Comparison of ENCODE assay signal across 25 cellular contexts in the genomic region with DNA sequence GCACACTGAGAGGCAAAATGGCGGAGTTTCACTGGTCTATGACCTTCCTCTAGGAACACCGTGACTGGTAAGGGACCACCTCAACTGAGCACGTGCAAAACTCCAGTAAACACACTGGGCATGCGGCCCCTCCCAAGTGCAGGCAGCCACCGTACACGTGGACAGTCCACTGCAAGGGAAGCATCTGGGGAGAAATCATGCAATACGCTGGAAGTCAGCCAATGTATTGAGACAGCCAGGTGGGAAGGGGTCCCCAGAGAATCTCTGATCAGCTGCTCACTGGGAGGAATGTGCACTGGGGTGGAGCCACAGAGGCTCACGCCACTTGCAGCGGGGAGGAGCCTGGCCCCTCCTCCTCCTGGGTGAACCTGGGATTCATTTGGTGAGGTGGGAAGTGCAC. TPM values are rescaled to one million over a fixed set of nuclear protein-coding genes. Genes with fewer than 3 reads are reported as not detected.
DNase-seq lines count a peak whose midpoint lies in the region; ATAC-seq, FAIRE-seq and TF ChIP-seq lines count a peak whose summit lies in the region.
"Had no signal": no experiment of that assay in that cellular context is flagged by ENCODE, and none has a peak within 500 bp of the region (broad histone marks: within the 10 kb centered on the region; RNA-seq: fewer than 3 reads in every experiment).

No MANE protein-coding gene starts in this region.

- H3K36me3 ChIP-seq in K562 (ENCODE audit: control insufficient read depth, insufficient read depth, low read length) (no peaks in the 10 kb centered on the region), uterus (no peaks in the 10 kb centered on the region)
- H3K36me3 ChIP-seq: breast epithelium, upper lobe of left lung had no signal

- H3K9me1 ChIP-seq in K562 (ENCODE audit: control insufficient read depth, insufficient read depth, low read length), result no peaks in the 10 kb centered on the region

- no peaks in the 10 kb centered on the region for H4K20me1 ChIP-seq in K562 (replicated peaks; ENCODE audit: control insufficient read depth, insufficient read depth, low read length)

- no peak for FAIRE-seq in K562 (lab: Jason Lieb, UNC)
- FAIRE-seq: kidney had no signal

- no peaks in the 10 kb centered on the region for H3K4me1 ChIP-seq in right cardiac atrium (ENCODE audit: control insufficient read depth, insufficient read depth, low read length)
- H3K4me1 ChIP-seq in K562 (replicated peaks in 1 of 2; ENCODE audit: control insufficient read depth in 2 of 2, insufficient read depth in 2 of 2, low read length in 2 of 2), result peaks cover 0 to 4% of the 10 kb centered on the region in 2 experiments; a peak in 2 of 5 replicates
- no peaks in the 10 kb centered on the region for H3K4me1 ChIP-seq in uterus
- H3K4me1 ChIP-seq: breast epithelium, parathyroid adenoma, upper lobe of left lung had no signal

- H2AFZ ChIP-seq in K562 (ENCODE audit: low read depth, low read length), result peak overlapping the region; percentile 55; the same call in 1 of the 2 replicates
- H2AFZ ChIP-seq: parathyroid adenoma had no signal

- H3K4me2 ChIP-seq in K562 (ENCODE audit: insufficient read depth, low read length), result peak overlapping the region; percentile 29

- POLR2A ChIA-PET in K562 (lab: Yijun Ruan, JAX), result no interaction called here
- POLR2A ChIA-PET in HEK293T (lab: Yijun Ruan, JAX), result no interaction called here

- CTCF ChIA-PET in K562 (lab: Yijun Ruan, JAX; ENCODE audit: low intra/inter-chr PET ratio), result interaction anchor here (1.1 kb wide), 1 partner anchor 56 kb away, joined by 4 read pairs; no protein-coding TSS in a partner anchor
- CTCF ChIA-PET in HEK293T (lab: Yijun Ruan, JAX), result interaction anchor here (0.6 kb wide), 1 partner anchor 141 kb away, joined by 6 read pairs; no protein-coding TSS in a partner anchor

- ATAC-seq in right cardiac atrium (no peak), Right ventricle myocardium superior (ENCODE audit: poor library complexity) (no peak), K562 (no peak), GM18868 (IDR thresholded peaks at IDR 0.05; ENCODE audit: unreplicated experiment) (no peak), HG02588 (IDR thresholded peaks at IDR 0.05; ENCODE audit: unreplicated experiment) (no peak)
- ATAC-seq: CD8-positive, alpha-beta T cell; natural killer cell; T-cell had no signal

- no peaks in the 10 kb centered on the region for H3K79me2 ChIP-seq in K562 (ENCODE audit: control insufficient read depth, insufficient read depth, low read length)
- H3K79me2 ChIP-seq: parathyroid adenoma had no signal

- intact Hi-C loops in right cardiac atrium (cut with DNase I) (no loop called here), Right ventricle myocardium superior (cut with DNase I) (no loop called here), K562 (cut with micrococcal nuclease) (no loop called here), uterus (cut with DNase I; ENCODE audit: low total_unique reads) (no loop called here)

- no peak overlapping the region for H3K4me3 ChIP-seq in right cardiac atrium (ENCODE audit: low read length)
- H3K4me3 ChIP-seq in K562, result no peak overlapping the region
- H3K4me3 ChIP-seq in uterus, result no peak overlapping the region
- H3K4me3 ChIP-seq: breast epithelium, dorsolateral prefrontal cortex, upper lobe of left lung had no signal

- H3K27me3 ChIP-seq in right cardiac atrium (ENCODE audit: control insufficient read depth, insufficient read depth), result no peaks in the 10 kb centered on the region
- H3K27me3 ChIP-seq in K562 (ENCODE audit: control insufficient read depth in 2 of 2, insufficient read depth in 2 of 2, low read length in 2 of 2), result peaks cover 6 to 29% of the 10 kb centered on the region in 2 experiments; a peak in 4 of 5 replicates
- no peaks in the 10 kb centered on the region for H3K27me3 ChIP-seq in uterus
- H3K27me3 ChIP-seq: upper lobe of left lung had no signal

- in situ Hi-C loops in K562 (cut with MboI), result no loop called here

- 59% methylated on average over 9 of the region's 9 CpGs for WGBS in right cardiac atrium
- 10% methylated on average over 9 of the region's 9 CpGs for WGBS in K562 (ENCODE audit: insufficient coverage, low coverage, missing lambda C conversion rate)

- no peaks in the 10 kb centered on the region for H3K9me3 ChIP-seq in right cardiac atrium (ENCODE audit: control insufficient read depth, low read length)
- H3K9me3 ChIP-seq in K562 (replicated peaks; ENCODE audit: control insufficient read depth, insufficient read depth, low read depth, low read length), result no peaks in the 10 kb centered on the region
- no peaks in the 10 kb centered on the region for H3K9me3 ChIP-seq in uterus
- H3K9me3 ChIP-seq: breast epithelium, upper lobe of left lung had no signal

- no peak overlapping the region for H3K9ac ChIP-seq in K562 (ENCODE audit: insufficient read depth in 1 of 2, low read depth in 2 of 2, low read length in 2 of 2)
- H3K9ac ChIP-seq: parathyroid adenoma had no signal

- peak in 2 of 3 donors; percentile 24 to 35 for DNase-seq in right cardiac atrium
- DNase-seq in Right ventricle myocardium superior, result no peak
- no peak for DNase-seq in K562 (ENCODE audit: extremely low read depth in 1 of 4, low spot score in 3 of 4)
- peak; percentile 60 for DNase-seq in mesenteric fat pad (ENCODE audit: low spot score)
- peak; percentile 8 to 10 for DNase-seq in uterus
- DNase-seq in HEK293T (ENCODE audit: extremely low spot score), result no peak
- DNase-seq: activated CD4-positive, alpha-beta T cell treated with anti-CD3 and anti-CD28 coated beads, Interleukin-2, amount 10 ng/mL, durations not matched to agents 7 days and 5 days; activated CD8-positive, alpha-beta memory T cell treated with anti-CD3 and anti-CD28 coated beads, Interleukin-2, amount 50 U/mL, for 48 hours; foreskin fibroblast; GOT3; KBM-7; kidney; natural killer cell; NCI-H2029; SHP77; stimulated activated CD4-positive, alpha-beta T cell treated with anti-CD3 and anti-CD28 coated beads, Interleukin-2, amount 100 ng/mL, for 24 hours had no signal

- no peak overlapping the region for H3K27ac ChIP-seq in right cardiac atrium (ENCODE audit: low read length)
- H3K27ac ChIP-seq in K562 (ENCODE audit: extremely low read depth, low read depth, low read length), result no peak overlapping the region
- H3K27ac ChIP-seq in uterus, result no peak overlapping the region
- H3K27ac ChIP-seq: breast epithelium, dorsolateral prefrontal cortex, parathyroid adenoma, upper lobe of left lung had no signal

- TF ChIP-seq EP300 in K562 (IDR thresholded peaks at IDR 0.05; ENCODE audit: low read length), result no peak

- TF ChIP-seq POLR2A in K562 (conservative IDR thresholded peaks at IDR 0.05), result no peak
- TF ChIP-seq POLR2A in uterus (IDR thresholded peaks at IDR 0.05), result no peak

- no peak for TF ChIP-seq RAD21 in K562 (CRISPR knock-in tag; conservative IDR thresholded peaks at IDR 0.05 in 1 of 2, IDR thresholded peaks at IDR 0.05 in 1 of 2)

- BruUV-seq in K562 (replicated peaks; lab: Mats Ljungman, UMichigan), result no TSS peak

- no peak for TF ChIP-seq CTCF in K562 (IDR thresholded peaks at IDR 0.05 in 2 of 3, conservative IDR thresholded peaks at IDR 0.05 in 1 of 3; ENCODE audit: insufficient read depth in 2 of 3, low read depth in 1 of 3, low read length in 3 of 3)
- no peak for TF ChIP-seq CTCF in uterus (IDR thresholded peaks at IDR 0.05)

TF ChIP-seq in K562, 482 proteins besides CTCF, POLR2A, EP300 and RAD21 (continues in another document):
- no peak for TF ChIP-seq ZKSCAN8 (CRISPR knock-in tag; IDR thresholded peaks at IDR 0.05)

TF ChIP-seq in HEK293T, 16 proteins besides CTCF, POLR2A, EP300 and RAD21:
- TF ChIP-seq BHLHE40 (IDR thresholded peaks at IDR 0.05; ENCODE audit: borderline replicate concordance), result no peak
- TF ChIP-seq FOXK2 (IDR thresholded peaks at IDR 0.05), result no peak
- no peak for TF ChIP-seq L3MBTL2 (conservative IDR thresholded peaks at IDR 0.05)

RNA-seq across cellular contexts. Expression of a gene that starts 49.3 kb away (rescaled TPM):
- total RNA-seq in right cardiac atrium (1 to 10 TPM; 1.5 to 1.8 (median 1.7) TPM), Right ventricle myocardium superior (1.9 TPM), K562 (2014; rRNA removed) (not detected in 2 replicates), K562 (2014; rRNA removed; fragmentation: Illumina TruSeq; extraction: Trizol) (not detected in 2 replicates), K562 (2015; rRNA removed; fragmentation: Illumina TruSeq; extraction: Trizol) (not detected in 2 replicates), K562 (2021) (not detected in 2 replicates), mesenteric fat pad (not detected), uterus (1 to 10 TPM in 2 of 4 donors, under 1 TPM in 2; 0.29 to 9.0 (median 2.7) TPM)
- polyA plus RNA-seq in right cardiac atrium (1.00 TPM), K562 (2011; rRNA removed) (not detected in 2 replicates), K562 (2014; fragmentation: Illumina TruSeq; extraction: Trizol) (not detected in 2 replicates), K562 (2014; fragmentation: Nextera tagmentation; extraction: Ambion mirVana) (not detected), K562 (2014; rRNA removed) (not detected in 2 replicates)
- not detected in 2 replicates for total RNA-seq in K562 (2011; cell fraction: chromatin; rRNA removed; ENCODE audit: low replicate concordance)
- not detected in 2 replicates for total RNA-seq in K562 (2011; cell fraction: nucleolus; rRNA removed)
- total RNA-seq in K562 (2011; cell fraction: nucleoplasm; rRNA removed), result not detected in 2 replicates
- not detected in 2 replicates for polyA plus RNA-seq in K562 (2011; cell fraction: cytosol; rRNA removed)
- not detected in 2 replicates for polyA plus RNA-seq in K562 (2011; cell fraction: nucleus; rRNA removed)
- not detected in 2 replicates for polyA plus RNA-seq in K562 (2012)
- polyA minus RNA-seq in K562 (2011; rRNA and poly(A)+ RNA removed), result not detected in 2 replicates
- polyA minus RNA-seq in K562 (2011; cell fraction: cytosol; rRNA and poly(A)+ RNA removed), result not detected in 2 replicates
- not detected in 2 replicates for polyA minus RNA-seq in K562 (2011; cell fraction: nucleus; rRNA and poly(A)+ RNA removed)
- total RNA-seq: activated CD4-positive, alpha-beta T cell treated with anti-CD3 and anti-CD28 coated beads, Interleukin-2, amount 10 ng/mL, durations not matched to agents 7 days and 5 days; CD8-positive, alpha-beta T cell; skeletal muscle tissue; T-cell had no signal

Comparison
In these comparisons a context has a peak if more than half of its experiments do, and no peak if none do; other contexts are left out.
1. DNase-seq: peak in right cardiac atrium (2 of 3), mesenteric fat pad (single experiment) and uterus (2 of 2); none in Right ventricle myocardium superior (single experiment), K562 (0 of 4) and HEK293T (single experiment).